2 cellular contexts compared by ENCODE assay signal in genomic region chr5:36156124-36156601, GRCh38.
A peak's percentile ranks its signal among the peaks of the same experiment; 100 is the strongest.
TF ChIP-seq lines count a peak whose summit lies in the region.

No MANE protein-coding gene starts in this region.

TF ChIP-seq in SK-N-SH treated with all-trans-retinoic acid at 6 μM for 48 hours, 23 proteins besides CTCF, POLR2A, EP300 and RAD21 (continued from another document):
- TF ChIP-seq, protein P1, sequence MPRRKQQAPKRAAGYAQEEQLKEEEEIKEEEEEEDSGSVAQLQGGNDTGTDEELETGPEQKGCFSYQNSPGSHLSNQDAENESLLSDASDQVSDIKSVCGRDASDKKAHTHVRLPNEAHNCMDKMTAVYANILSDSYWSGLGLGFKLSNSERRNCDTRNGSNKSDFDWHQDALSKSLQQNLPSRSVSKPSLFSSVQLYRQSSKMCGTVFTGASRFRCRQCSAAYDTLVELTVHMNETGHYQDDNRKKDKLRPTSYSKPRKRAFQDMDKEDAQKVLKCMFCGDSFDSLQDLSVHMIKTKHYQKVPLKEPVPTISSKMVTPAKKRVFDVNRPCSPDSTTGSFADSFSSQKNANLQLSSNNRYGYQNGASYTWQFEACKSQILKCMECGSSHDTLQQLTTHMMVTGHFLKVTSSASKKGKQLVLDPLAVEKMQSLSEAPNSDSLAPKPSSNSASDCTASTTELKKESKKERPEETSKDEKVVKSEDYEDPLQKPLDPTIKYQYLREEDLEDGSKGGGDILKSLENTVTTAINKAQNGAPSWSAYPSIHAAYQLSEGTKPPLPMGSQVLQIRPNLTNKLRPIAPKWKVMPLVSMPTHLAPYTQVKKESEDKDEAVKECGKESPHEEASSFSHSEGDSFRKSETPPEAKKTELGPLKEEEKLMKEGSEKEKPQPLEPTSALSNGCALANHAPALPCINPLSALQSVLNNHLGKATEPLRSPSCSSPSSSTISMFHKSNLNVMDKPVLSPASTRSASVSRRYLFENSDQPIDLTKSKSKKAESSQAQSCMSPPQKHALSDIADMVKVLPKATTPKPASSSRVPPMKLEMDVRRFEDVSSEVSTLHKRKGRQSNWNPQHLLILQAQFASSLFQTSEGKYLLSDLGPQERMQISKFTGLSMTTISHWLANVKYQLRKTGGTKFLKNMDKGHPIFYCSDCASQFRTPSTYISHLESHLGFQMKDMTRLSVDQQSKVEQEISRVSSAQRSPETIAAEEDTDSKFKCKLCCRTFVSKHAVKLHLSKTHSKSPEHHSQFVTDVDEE (CRISPR knock-in tag; IDR thresholded peaks at IDR 0.05), result 0 out of 2 replicates have a peak, but pooled peaks have one; percentile 11
- no peak for TF ChIP-seq ISL1 (CRISPR knock-in tag; IDR thresholded peaks at IDR 0.05)
- no peak for TF ChIP-seq POU6F1 (CRISPR knock-in tag; IDR thresholded peaks at IDR 0.05; ENCODE audit: borderline replicate concordance, low read depth)
- TF ChIP-seq, protein P2, sequence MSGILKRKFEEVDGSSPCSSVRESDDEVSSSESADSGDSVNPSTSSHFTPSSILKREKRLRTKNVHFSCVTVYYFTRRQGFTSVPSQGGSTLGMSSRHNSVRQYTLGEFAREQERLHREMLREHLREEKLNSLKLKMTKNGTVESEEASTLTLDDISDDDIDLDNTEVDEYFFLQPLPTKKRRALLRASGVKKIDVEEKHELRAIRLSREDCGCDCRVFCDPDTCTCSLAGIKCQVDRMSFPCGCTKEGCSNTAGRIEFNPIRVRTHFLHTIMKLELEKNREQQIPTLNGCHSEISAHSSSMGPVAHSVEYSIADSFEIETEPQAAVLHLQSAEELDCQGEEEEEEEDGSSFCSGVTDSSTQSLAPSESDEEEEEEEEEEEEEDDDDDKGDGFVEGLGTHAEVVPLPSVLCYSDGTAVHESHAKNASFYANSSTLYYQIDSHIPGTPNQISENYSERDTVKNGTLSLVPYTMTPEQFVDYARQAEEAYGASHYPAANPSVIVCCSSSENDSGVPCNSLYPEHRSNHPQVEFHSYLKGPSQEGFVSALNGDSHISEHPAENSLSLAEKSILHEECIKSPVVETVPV (CRISPR knock-in tag; IDR thresholded peaks at IDR 0.05), result no peak
- no peak for TF ChIP-seq BACH2 (CRISPR knock-in tag; IDR thresholded peaks at IDR 0.05; ENCODE audit: borderline replicate concordance)
- peak; percentile 52; the same call in 1 of the 2 replicates for TF ChIP-seq CSDC2 (CRISPR knock-in tag; IDR thresholded peaks at IDR 0.05)
- TF ChIP-seq, protein P3, sequence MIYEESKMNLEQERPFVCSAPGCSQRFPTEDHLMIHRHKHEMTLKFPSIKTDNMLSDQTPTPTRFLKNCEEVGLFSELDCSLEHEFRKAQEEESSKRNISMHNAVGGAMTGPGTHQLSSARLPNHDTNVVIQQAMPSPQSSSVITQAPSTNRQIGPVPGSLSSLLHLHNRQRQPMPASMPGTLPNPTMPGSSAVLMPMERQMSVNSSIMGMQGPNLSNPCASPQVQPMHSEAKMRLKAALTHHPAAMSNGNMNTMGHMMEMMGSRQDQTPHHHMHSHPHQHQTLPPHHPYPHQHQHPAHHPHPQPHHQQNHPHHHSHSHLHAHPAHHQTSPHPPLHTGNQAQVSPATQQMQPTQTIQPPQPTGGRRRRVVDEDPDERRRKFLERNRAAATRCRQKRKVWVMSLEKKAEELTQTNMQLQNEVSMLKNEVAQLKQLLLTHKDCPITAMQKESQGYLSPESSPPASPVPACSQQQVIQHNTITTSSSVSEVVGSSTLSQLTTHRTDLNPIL (CRISPR knock-in tag; IDR thresholded peaks at IDR 0.05; ENCODE audit: low read depth), result peak; percentile 21; the same call in 1 of the 2 replicates
- TF ChIP-seq ZFP3 (CRISPR knock-in tag; IDR thresholded peaks at IDR 0.05), result peak; percentile 56; the same call in 1 of the 2 replicates
- TF ChIP-seq ZNF8 (CRISPR knock-in tag; IDR thresholded peaks at IDR 0.05), result no peak
- no peak for TF ChIP-seq TCF4 (CRISPR knock-in tag; IDR thresholded peaks at IDR 0.05; ENCODE audit: borderline replicate concordance)
- TF ChIP-seq GLIS3 (CRISPR knock-in tag; IDR thresholded peaks at IDR 0.05), result no peak
TF ChIP-seq in SK-N-SH treated with all-trans-retinoic acid at 6 μM for 48 hours: peak in this region for 4.

TF ChIP-seq in SK-N-SH, 30 proteins besides CTCF, POLR2A, EP300 and RAD21 (continued from another document):
- TF ChIP-seq, protein P4, sequence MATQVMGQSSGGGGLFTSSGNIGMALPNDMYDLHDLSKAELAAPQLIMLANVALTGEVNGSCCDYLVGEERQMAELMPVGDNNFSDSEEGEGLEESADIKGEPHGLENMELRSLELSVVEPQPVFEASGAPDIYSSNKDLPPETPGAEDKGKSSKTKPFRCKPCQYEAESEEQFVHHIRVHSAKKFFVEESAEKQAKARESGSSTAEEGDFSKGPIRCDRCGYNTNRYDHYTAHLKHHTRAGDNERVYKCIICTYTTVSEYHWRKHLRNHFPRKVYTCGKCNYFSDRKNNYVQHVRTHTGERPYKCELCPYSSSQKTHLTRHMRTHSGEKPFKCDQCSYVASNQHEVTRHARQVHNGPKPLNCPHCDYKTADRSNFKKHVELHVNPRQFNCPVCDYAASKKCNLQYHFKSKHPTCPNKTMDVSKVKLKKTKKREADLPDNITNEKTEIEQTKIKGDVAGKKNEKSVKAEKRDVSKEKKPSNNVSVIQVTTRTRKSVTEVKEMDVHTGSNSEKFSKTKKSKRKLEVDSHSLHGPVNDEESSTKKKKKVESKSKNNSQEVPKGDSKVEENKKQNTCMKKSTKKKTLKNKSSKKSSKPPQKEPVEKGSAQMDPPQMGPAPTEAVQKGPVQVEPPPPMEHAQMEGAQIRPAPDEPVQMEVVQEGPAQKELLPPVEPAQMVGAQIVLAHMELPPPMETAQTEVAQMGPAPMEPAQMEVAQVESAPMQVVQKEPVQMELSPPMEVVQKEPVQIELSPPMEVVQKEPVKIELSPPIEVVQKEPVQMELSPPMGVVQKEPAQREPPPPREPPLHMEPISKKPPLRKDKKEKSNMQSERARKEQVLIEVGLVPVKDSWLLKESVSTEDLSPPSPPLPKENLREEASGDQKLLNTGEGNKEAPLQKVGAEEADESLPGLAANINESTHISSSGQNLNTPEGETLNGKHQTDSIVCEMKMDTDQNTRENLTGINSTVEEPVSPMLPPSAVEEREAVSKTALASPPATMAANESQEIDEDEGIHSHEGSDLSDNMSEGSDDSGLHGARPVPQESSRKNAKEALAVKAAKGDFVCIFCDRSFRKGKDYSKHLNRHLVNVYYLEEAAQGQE (IDR thresholded peaks at IDR 0.05; ENCODE audit: low read depth, low read length), result no peak
- TF ChIP-seq MXI1 (IDR thresholded peaks at IDR 0.05; ENCODE audit: low read depth, low read length) (no peak), MAX (IDR thresholded peaks at IDR 0.05; ENCODE audit: low read depth) (no peak), CHD2 (IDR thresholded peaks at IDR 0.05; ENCODE audit: low read length, partially characterized antibody) (no peak), YY1 (IDR thresholded peaks at IDR 0.05; ENCODE audit: low read depth) (no peak), RFX5 (IDR thresholded peaks at IDR 0.05; ENCODE audit: low read length) (no peak), RXRA (IDR thresholded peaks at IDR 0.05; ENCODE audit: borderline replicate concordance, low read depth) (no peak), GABPA (IDR thresholded peaks at IDR 0.05; ENCODE audit: low read depth) (no peak), TCF12 (IDR thresholded peaks at IDR 0.05) (no peak), ELF1 (IDR thresholded peaks at IDR 0.05) (no peak), POLR2AphosphoS5 (IDR thresholded peaks at IDR 0.05; ENCODE audit: low read depth, low read length) (no peak), FOXJ3 (CRISPR knock-in tag; IDR thresholded peaks at IDR 0.05) (no peak)
TF ChIP-seq in SK-N-SH: peak in this region for 0.
